Comparison of ENCODE assay signal across 1 cellular context in the genomic region with DNA sequence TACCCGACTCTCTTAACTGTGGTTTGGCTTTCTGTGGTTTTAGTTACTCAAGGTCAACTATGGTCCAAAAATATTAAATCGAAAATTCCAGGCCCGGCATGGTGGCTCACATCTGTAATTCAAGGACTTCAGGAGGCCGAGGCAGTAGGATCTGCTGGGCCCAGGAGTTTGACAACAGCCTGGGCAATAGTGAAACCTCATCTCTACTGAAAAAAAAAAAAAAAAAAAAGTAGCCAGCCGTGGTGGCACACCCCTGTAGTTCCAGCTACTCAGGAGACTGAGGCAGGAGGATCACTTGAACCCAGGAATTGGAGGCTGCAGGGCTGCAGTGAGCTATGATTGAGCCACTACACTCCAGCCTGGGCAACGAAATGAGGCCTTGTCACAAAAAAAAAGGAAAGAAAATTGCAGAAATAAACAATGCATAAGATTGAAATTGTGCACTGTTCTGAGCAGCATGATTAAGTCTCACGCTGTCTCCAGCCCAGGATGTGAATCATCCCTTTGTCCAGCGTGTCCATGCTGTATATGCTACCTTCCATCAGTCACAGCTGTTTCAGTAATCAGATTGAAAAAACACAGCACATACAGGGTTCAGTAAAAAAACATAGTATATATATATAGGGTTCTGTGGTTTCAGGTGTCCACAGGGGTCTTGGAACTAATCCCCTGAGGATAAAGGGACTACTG.
TF ChIP-seq lines count a peak whose summit lies in the region.

No MANE protein-coding gene starts in this region.

TF ChIP-seq in SK-N-SH, 30 proteins besides CTCF, POLR2A, EP300 and RAD21:
- TF ChIP-seq EZH2phosphoT487 (IDR thresholded peaks at IDR 0.05; ENCODE audit: borderline replicate concordance, low read depth) (no peak), MXI1 (IDR thresholded peaks at IDR 0.05; ENCODE audit: low read depth, low read length) (no peak), POLR2AphosphoS5 (IDR thresholded peaks at IDR 0.05; ENCODE audit: low read depth, low read length) (peak; percentile 19; the same call in 1 of the 2 replicates), GATA2 (CRISPR knock-in tag; IDR thresholded peaks at IDR 0.05) (no peak), MEF2A (IDR thresholded peaks at IDR 0.05; ENCODE audit: borderline replicate concordance, low read depth) (no peak), TEAD4 (IDR thresholded peaks at IDR 0.05; ENCODE audit: borderline replicate concordance, insufficient read depth) (no peak), JUND (IDR thresholded peaks at IDR 0.05) (peak; percentile 69), SMC3 (IDR thresholded peaks at IDR 0.05; ENCODE audit: low read depth, low read length) (no peak), SIN3A (IDR thresholded peaks at IDR 0.05; ENCODE audit: borderline replicate concordance, low read depth, low read length) (0 out of 2 replicates have a peak, but pooled peaks have one; percentile 71), FOXJ3 (CRISPR knock-in tag; IDR thresholded peaks at IDR 0.05) (no peak), NRF1 (IDR thresholded peaks at IDR 0.05; ENCODE audit: low read depth, low read length) (no peak), GABPA (IDR thresholded peaks at IDR 0.05; ENCODE audit: low read depth) (no peak), FOXM1 (IDR thresholded peaks at IDR 0.05; ENCODE audit: low read depth) (no peak), RCOR1 (IDR thresholded peaks at IDR 0.05; ENCODE audit: low read length) (no peak), FOSL2 (IDR thresholded peaks at IDR 0.05; ENCODE audit: borderline replicate concordance, low read depth) (peak; percentile 68; the same call in 1 of the 2 replicates), TCF12 (IDR thresholded peaks at IDR 0.05) (peak; percentile 85), TAF1 (IDR thresholded peaks at IDR 0.05; ENCODE audit: borderline replicate concordance, low read depth, low read length) (no peak), YY1 (IDR thresholded peaks at IDR 0.05; ENCODE audit: low read depth) (no peak), CHD2 (IDR thresholded peaks at IDR 0.05; ENCODE audit: low read length, partially characterized antibody) (no peak)
- TF ChIP-seq, protein P1, sequence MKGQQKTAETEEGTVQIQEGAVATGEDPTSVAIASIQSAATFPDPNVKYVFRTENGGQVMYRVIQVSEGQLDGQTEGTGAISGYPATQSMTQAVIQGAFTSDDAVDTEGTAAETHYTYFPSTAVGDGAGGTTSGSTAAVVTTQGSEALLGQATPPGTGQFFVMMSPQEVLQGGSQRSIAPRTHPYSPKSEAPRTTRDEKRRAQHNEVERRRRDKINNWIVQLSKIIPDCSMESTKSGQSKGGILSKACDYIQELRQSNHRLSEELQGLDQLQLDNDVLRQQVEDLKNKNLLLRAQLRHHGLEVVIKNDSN (IDR thresholded peaks at IDR 0.05; ENCODE audit: borderline replicate concordance, low read depth), result no peak
- TF ChIP-seq, protein P2, sequence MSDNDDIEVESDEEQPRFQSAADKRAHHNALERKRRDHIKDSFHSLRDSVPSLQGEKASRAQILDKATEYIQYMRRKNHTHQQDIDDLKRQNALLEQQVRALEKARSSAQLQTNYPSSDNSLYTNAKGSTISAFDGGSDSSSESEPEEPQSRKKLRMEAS (IDR thresholded peaks at IDR 0.05; ENCODE audit: low read depth), result peak; percentile 41
- TF ChIP-seq, protein P3, sequence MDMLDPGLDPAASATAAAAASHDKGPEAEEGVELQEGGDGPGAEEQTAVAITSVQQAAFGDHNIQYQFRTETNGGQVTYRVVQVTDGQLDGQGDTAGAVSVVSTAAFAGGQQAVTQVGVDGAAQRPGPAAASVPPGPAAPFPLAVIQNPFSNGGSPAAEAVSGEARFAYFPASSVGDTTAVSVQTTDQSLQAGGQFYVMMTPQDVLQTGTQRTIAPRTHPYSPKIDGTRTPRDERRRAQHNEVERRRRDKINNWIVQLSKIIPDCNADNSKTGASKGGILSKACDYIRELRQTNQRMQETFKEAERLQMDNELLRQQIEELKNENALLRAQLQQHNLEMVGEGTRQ (IDR thresholded peaks at IDR 0.05; ENCODE audit: borderline replicate concordance, low read depth, low read length), result no peak
- TF ChIP-seq, protein P4, sequence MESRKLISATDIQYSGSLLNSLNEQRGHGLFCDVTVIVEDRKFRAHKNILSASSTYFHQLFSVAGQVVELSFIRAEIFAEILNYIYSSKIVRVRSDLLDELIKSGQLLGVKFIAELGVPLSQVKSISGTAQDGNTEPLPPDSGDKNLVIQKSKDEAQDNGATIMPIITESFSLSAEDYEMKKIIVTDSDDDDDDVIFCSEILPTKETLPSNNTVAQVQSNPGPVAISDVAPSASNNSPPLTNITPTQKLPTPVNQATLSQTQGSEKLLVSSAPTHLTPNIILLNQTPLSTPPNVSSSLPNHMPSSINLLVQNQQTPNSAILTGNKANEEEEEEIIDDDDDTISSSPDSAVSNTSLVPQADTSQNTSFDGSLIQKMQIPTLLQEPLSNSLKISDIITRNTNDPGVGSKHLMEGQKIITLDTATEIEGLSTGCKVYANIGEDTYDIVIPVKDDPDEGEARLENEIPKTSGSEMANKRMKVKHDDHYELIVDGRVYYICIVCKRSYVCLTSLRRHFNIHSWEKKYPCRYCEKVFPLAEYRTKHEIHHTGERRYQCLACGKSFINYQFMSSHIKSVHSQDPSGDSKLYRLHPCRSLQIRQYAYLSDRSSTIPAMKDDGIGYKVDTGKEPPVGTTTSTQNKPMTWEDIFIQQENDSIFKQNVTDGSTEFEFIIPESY (IDR thresholded peaks at IDR 0.05; ENCODE audit: borderline replicate concordance, low read depth), result no peak
- TF ChIP-seq, protein P5, sequence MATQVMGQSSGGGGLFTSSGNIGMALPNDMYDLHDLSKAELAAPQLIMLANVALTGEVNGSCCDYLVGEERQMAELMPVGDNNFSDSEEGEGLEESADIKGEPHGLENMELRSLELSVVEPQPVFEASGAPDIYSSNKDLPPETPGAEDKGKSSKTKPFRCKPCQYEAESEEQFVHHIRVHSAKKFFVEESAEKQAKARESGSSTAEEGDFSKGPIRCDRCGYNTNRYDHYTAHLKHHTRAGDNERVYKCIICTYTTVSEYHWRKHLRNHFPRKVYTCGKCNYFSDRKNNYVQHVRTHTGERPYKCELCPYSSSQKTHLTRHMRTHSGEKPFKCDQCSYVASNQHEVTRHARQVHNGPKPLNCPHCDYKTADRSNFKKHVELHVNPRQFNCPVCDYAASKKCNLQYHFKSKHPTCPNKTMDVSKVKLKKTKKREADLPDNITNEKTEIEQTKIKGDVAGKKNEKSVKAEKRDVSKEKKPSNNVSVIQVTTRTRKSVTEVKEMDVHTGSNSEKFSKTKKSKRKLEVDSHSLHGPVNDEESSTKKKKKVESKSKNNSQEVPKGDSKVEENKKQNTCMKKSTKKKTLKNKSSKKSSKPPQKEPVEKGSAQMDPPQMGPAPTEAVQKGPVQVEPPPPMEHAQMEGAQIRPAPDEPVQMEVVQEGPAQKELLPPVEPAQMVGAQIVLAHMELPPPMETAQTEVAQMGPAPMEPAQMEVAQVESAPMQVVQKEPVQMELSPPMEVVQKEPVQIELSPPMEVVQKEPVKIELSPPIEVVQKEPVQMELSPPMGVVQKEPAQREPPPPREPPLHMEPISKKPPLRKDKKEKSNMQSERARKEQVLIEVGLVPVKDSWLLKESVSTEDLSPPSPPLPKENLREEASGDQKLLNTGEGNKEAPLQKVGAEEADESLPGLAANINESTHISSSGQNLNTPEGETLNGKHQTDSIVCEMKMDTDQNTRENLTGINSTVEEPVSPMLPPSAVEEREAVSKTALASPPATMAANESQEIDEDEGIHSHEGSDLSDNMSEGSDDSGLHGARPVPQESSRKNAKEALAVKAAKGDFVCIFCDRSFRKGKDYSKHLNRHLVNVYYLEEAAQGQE (IDR thresholded peaks at IDR 0.05; ENCODE audit: low read depth, low read length), result no peak
- TF ChIP-seq, protein P6, sequence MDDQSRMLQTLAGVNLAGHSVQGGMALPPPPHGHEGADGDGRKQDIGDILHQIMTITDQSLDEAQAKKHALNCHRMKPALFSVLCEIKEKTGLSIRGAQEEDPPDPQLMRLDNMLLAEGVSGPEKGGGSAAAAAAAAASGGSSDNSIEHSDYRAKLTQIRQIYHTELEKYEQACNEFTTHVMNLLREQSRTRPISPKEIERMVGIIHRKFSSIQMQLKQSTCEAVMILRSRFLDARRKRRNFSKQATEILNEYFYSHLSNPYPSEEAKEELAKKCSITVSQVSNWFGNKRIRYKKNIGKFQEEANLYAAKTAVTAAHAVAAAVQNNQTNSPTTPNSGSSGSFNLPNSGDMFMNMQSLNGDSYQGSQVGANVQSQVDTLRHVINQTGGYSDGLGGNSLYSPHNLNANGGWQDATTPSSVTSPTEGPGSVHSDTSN (IDR thresholded peaks at IDR 0.05), result peak; percentile 84
